Comparison of ENCODE assay signal across 14 cellular contexts in genomic region chr5:137199966-137200365, GRCh38.
A peak's percentile ranks its signal among the peaks of the same experiment; 100 is the strongest.
DNase-seq lines count a peak whose midpoint lies in the region; ATAC-seq and TF ChIP-seq lines count a peak whose summit lies in the region.
"Had no signal": no experiment of that assay in that cellular context is flagged by ENCODE, and none has a peak within 500 bp of the region (broad histone marks: within the 10 kb centered on the region; RNA-seq: fewer than 3 reads in every experiment).

No MANE protein-coding gene starts in this region.

- DNase-seq in AG09319 (ENCODE audit: extremely low read depth, low read depth) (no peak), HCEC 1CT (peak; percentile 17), astrocyte of the hippocampus (ENCODE audit: low read depth, low spot score) (peak; percentile 41), iPS-NIHi7 (ENCODE audit: extremely low spot score) (peak; percentile 41), AML-193 (lab: John Stamatoyannopoulos, UW) (no peak)
- DNase-seq: activated naive CD8-positive, alpha-beta T cell treated with anti-CD3 and anti-CD28 coated beads, Interleukin-2, amount 50 U/mL, for 24 hours; heart right ventricle; left ventricle myocardium superior; NCI-H1105; NCI-H748 treated with DMSO at 0.1 percent for 48 hours; nucleus accumbens had no signal

- ATAC-seq in GM19463 (IDR thresholded peaks at IDR 0.05; ENCODE audit: unreplicated experiment), result no peak
- ATAC-seq in GM21737 (IDR thresholded peaks at IDR 0.05; ENCODE audit: unreplicated experiment), result no peak
- ATAC-seq in GM18873 (IDR thresholded peaks at IDR 0.05; ENCODE audit: low FRiP score, unreplicated experiment), result no peak
- ATAC-seq: activated naive CD8-positive, alpha-beta T cell treated with anti-CD3 and anti-CD28 coated beads, Interleukin-2, amount 50 U/mL, for 24 hours; left ventricle myocardium superior had no signal

- TF ChIP-seq CTCF in AG09319 (IDR thresholded peaks at IDR 0.05; ENCODE audit: low read depth, low read length), result peak; percentile 8; the same call in 1 of the 2 replicates

Comparison
In these comparisons a context has a peak if more than half of its experiments do, and no peak if none do; other contexts are left out.
1. DNase-seq: peak in HCEC 1CT (single experiment), astrocyte of the hippocampus (single experiment) and iPS-NIHi7 (single experiment); none in AG09319 (single experiment) and AML-193 (0 of 2).